Comparison of ENCODE assay signal across 8 cellular contexts in the genomic region with DNA sequence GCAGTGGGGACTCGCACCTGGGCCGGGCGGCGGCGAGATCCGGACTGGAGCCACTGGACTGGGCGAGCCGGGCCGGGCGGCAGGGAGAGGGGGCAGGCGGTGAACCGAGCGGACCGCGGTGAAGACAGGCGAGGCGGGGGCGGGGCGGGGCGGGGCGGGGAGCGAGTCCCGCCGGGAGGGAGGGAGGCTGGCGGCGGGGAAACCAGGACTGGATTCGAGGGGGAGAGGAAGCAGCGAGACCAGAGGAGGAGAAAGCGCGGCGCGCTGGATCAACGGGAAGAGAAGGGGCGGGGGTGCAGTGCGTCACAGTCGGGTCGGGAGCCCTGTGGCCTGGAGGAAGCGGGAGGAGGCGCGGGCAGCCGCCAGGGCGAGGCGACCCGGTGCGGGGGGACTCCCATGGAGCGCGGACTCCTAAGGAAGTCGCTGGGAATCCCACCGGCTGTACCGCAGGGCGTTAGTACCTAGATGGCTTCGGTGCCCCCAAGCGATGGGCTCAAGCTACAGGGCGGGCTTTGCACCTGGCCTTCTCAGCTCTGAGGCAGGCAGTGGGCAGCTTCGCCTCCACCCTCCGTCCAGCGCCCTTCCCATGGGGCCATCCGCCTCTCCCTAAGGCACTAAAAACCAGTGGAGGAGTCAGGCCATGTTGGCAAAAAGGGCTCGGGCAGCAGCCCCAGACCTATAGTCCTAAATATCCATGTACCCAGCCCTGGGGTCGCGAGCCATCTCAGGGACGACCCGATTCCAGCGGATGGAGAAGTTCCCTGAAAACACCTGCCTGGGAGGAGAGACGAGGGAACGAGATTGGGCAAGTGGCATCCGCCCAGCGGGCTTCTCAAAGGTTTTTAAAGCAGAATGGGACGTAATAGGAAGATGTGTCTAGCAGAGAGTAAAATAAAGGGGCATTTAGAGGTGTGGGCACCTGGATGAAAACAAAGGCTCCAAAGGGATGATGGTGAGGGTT. TPM values are rescaled to one million over a fixed set of nuclear protein-coding genes. Genes with fewer than 3 reads are reported as not detected.
DNase-seq lines count a peak whose midpoint lies in the region; ATAC-seq and TF ChIP-seq lines count a peak whose summit lies in the region.

A gene (minus strand): TSS at position 126 of the 961 bp plus-strand sequence. CDS start 233 bp downstream, outside the sequence.

- H3K4me1 ChIP-seq in iPS DF 6.9 (ENCODE audit: control insufficient read depth, insufficient read depth, low read length) = peaks cover 7% of the 10 kb centered on the region

- no CpG with 5 or more reads among the region's 69 CpGs for WGBS in iPS DF 6.9 (ENCODE audit: insufficient coverage, insufficient read length)

- ATAC-seq in GM19395 (IDR thresholded peaks at IDR 0.05; ENCODE audit: unreplicated experiment) = no peak
- no peak for ATAC-seq in HG02870 (IDR thresholded peaks at IDR 0.05; ENCODE audit: unreplicated experiment)

- POLR2A ChIA-PET in BJ (lab: Charles Lee) = no interaction called here

- CTCF ChIA-PET in BJ (lab: Yijun Ruan, JAX) = no interaction called here

- no peak for DNase-seq in BJ (ENCODE audit: low read depth)
- DNase-seq in HL-60 (ENCODE audit: low read depth in 1 of 2, low spot score in 1 of 2) = peak; percentile 39 to 77
- DNase-seq in NCI-H82 treated with DMSO at 0.1 percent for 48 hours (lab: John Stamatoyannopoulos, UW; ENCODE audit: unreplicated experiment) = peak; percentile 12
- peak; percentile 88 for DNase-seq in astrocyte of the hippocampus (ENCODE audit: low read depth, low spot score)
- DNase-seq in iPS DF 6.9 (ENCODE audit: low read depth, low spot score) = peak; percentile 83
- peak; percentile 92 for DNase-seq in retina

- peak within 1 kb of the TSS; percentile 36 for H3K4me3 ChIP-seq in BJ (ENCODE audit: low read depth, low read length)
- peak within 1 kb of the TSS; percentile 48 for H3K4me3 ChIP-seq in HL-60 (replicated peaks; ENCODE audit: insufficient read depth, low read length)
- H3K4me3 ChIP-seq in iPS DF 6.9 (ENCODE audit: low read length) = peak within 1 kb of the TSS; percentile 61; the same call in 1 of the 2 replicates

- H3K27me3 ChIP-seq in BJ (ENCODE audit: control insufficient read depth, insufficient read depth, low read length) = peaks cover 9% of the 10 kb centered on the region
- peaks cover 6% of the 10 kb centered on the region for H3K27me3 ChIP-seq in HL-60 (ENCODE audit: insufficient read depth, poor library complexity, severe bottlenecking)
- no peaks in the 10 kb centered on the region for H3K27me3 ChIP-seq in iPS DF 6.9 (ENCODE audit: control insufficient read depth, insufficient read depth, low read length)

- TF ChIP-seq CTCF in BJ (IDR thresholded peaks at IDR 0.05; ENCODE audit: insufficient read depth, low read depth, low read length) (no peak), HL-60 (IDR thresholded peaks at IDR 0.05; ENCODE audit: insufficient read depth, low read length) (no peak)

- H3K27ac ChIP-seq in HL-60 (replicated peaks) = no peak within 1 kb of the TSS
- no peak within 1 kb of the TSS for H3K27ac ChIP-seq in iPS DF 6.9 (ENCODE audit: low read length)

- no peaks in the 10 kb centered on the region for H3K9me3 ChIP-seq in iPS DF 6.9 (ENCODE audit: control insufficient read depth, insufficient read depth, low read length)

- no peaks in the 10 kb centered on the region for H3K36me3 ChIP-seq in BJ (ENCODE audit: control insufficient read depth, insufficient read depth, low read length)
- H3K36me3 ChIP-seq in iPS DF 6.9 (ENCODE audit: control insufficient read depth, insufficient read depth, low read length) = no peaks in the 10 kb centered on the region

RNA-seq across cellular contexts. Expression of the gene that starts here (rescaled TPM):
- polyA plus RNA-seq in BJ (2011; rRNA removed) = 0.04 and 0.05 TPM in 2 replicates
- 0.10 and 0.19 TPM in 2 replicates for polyA minus RNA-seq in BJ (2011; rRNA and poly(A)+ RNA removed)
